Comparison of ENCODE assay signal across 29 cellular contexts in genomic region chr2:235889302-235889630, GRCh38.
"Had no signal": no experiment of that assay in that cellular context is flagged by ENCODE, and none has a peak within 500 bp of the region (broad histone marks: within the 10 kb centered on the region; RNA-seq: fewer than 3 reads in every experiment).

No MANE protein-coding gene starts in this region.

- DNase-seq: stimulated activated CD4-positive, alpha-beta T cell treated with anti-CD3 and anti-CD28 coated beads, Interleukin-2, amount 100 ng/mL, for 48 hours; stimulated activated CD4-positive, alpha-beta T cell treated with anti-CD3 and anti-CD28 coated beads, Interleukin-4, amount 100 ng/mL, for 1 hour; stimulated activated CD4-positive, alpha-beta T cell treated with anti-CD3 and anti-CD28 coated beads, Interleukin-4, amount 100 ng/mL, for 24 hours; stimulated activated CD4-positive, alpha-beta T cell treated with anti-CD3 and anti-CD28 coated beads, Interleukin-4, amount 100 ng/mL, for 4 hours; stimulated activated CD8-positive, alpha-beta memory T cell treated with anti-CD3 and anti-CD28 coated beads, Interleukin-4, amount 100 ng/mL, for 48 hours; stimulated activated naive B cell treated with anti-CD40 and anti-IgM and Interleukin-4, amounts not matched to agents 10 μg/mL and 1 μg/mL and 100 μg/mL, for 72 hours; stimulated activated naive CD4-positive, alpha-beta T cell; stimulated activated naive CD4-positive, alpha-beta T cell treated with Interleukin-2 at 50 U/mL for 16 hours; stimulated activated naive CD8-positive, alpha-beta T cell treated with anti-CD3 and anti-CD28 coated beads, Interleukin-15, amount 100 ng/mL, for 72 hours; stimulated activated naive CD8-positive, alpha-beta T cell treated with anti-CD3 and anti-CD28 coated beads, Interleukin-15, Interleukin-2, amounts not matched to agents 100 U/mL and 50 U/mL, for 24 hours; stomach; substantia nigra; testis; thyroid gland; tibial artery; transverse colon; trophoblast cell; upper lobe of left lung; upper lobe of right lung; uterus had no signal

- H3K4me1 Mint-ChIP-seq: stimulated activated effector memory CD8-positive, alpha-beta T cell treated with anti-CD3 and anti-CD28 coated beads, Interleukin-12 subunit alpha, Interleukin-12 subunit beta, amount 100 ng/mL, for 72 hours; stimulated activated memory B cell treated with anti-CD40 and anti-IgM and Interleukin-4, amounts not matched to agents 10 μg/mL and 1 μg/mL and 100 μg/mL, for 72 hours; stimulated activated naive B cell treated with anti-CD40 and anti-IgM and Interleukin-4, amounts not matched to agents 10 μg/mL and 1 μg/mL and 100 μg/mL, for 72 hours; stimulated activated naive CD8-positive, alpha-beta T cell treated with anti-CD3 and anti-CD28 coated beads, Interleukin-15, amount 100 ng/mL, for 72 hours had no signal

- H3K27me3 Mint-ChIP-seq: stimulated activated memory B cell treated with anti-CD40 and anti-IgM and Interleukin-4, amounts not matched to agents 10 μg/mL and 1 μg/mL and 100 μg/mL, for 72 hours; stimulated activated naive CD8-positive, alpha-beta T cell treated with anti-CD3 and anti-CD28 coated beads, Interleukin-15, amount 100 ng/mL, for 72 hours; stimulated activated naive CD8-positive, alpha-beta T cell treated with anti-CD3 and anti-CD28 coated beads, Interleukin-15, Interleukin-2, amounts not matched to agents 100 ng/mL and 50 ng/mL, for 24 hours; type B pancreatic cell had no signal

- H3K4me1 ChIP-seq: stomach, suprapubic skin, testis, thyroid gland, tibial artery, tibial nerve, transverse colon, upper lobe of left lung, upper lobe of right lung, uterus, vagina had no signal

- H3K27ac Mint-ChIP-seq: stimulated activated effector memory CD8-positive, alpha-beta T cell treated with anti-CD3 and anti-CD28 coated beads, Interleukin-12 subunit alpha, Interleukin-12 subunit beta, amount 100 ng/mL, for 72 hours; stimulated activated memory B cell treated with anti-CD40 and anti-IgM and Interleukin-4, amounts not matched to agents 10 μg/mL and 1 μg/mL and 100 μg/mL, for 72 hours; stimulated activated naive B cell treated with anti-CD40 and anti-IgM and Interleukin-4, amounts not matched to agents 10 μg/mL and 1 μg/mL and 100 μg/mL, for 72 hours; stimulated activated naive CD8-positive, alpha-beta T cell treated with anti-CD3 and anti-CD28 coated beads, Interleukin-15, amount 100 ng/mL, for 72 hours; stimulated activated naive CD8-positive, alpha-beta T cell treated with anti-CD3 and anti-CD28 coated beads, Interleukin-15, Interleukin-2, amounts not matched to agents 100 ng/mL and 50 ng/mL, for 24 hours; type B pancreatic cell had no signal

- H3K9me3 Mint-ChIP-seq: stimulated activated effector memory CD8-positive, alpha-beta T cell treated with anti-CD3 and anti-CD28 coated beads, Interleukin-12 subunit alpha, Interleukin-12 subunit beta, amount 100 ng/mL, for 72 hours; type B pancreatic cell had no signal

- H3K9me3 ChIP-seq: stomach, suprapubic skin, testis, thoracic aorta, thyroid gland, tibial artery, tibial nerve, transverse colon, upper lobe of left lung, upper lobe of right lung, uterus, vagina had no signal

- ATAC-seq: stimulated activated effector memory CD8-positive, alpha-beta T cell treated with anti-CD3 and anti-CD28 coated beads, Interleukin-12 subunit alpha, Interleukin-12 subunit beta, amount 100 ng/mL, for 72 hours; stimulated activated memory B cell treated with anti-CD40 and anti-IgM and Interleukin-4, amounts not matched to agents 10 μg/mL and 1 μg/mL and 100 μg/mL, for 72 hours; stimulated activated naive B cell treated with anti-CD40 and anti-IgM and Interleukin-4, amounts not matched to agents 10 μg/mL and 1 μg/mL and 100 μg/mL, for 72 hours; stimulated activated naive CD8-positive, alpha-beta T cell treated with anti-CD3 and anti-CD28 coated beads, Interleukin-15, amount 100 ng/mL, for 72 hours; stimulated activated naive CD8-positive, alpha-beta T cell treated with anti-CD3 and anti-CD28 coated beads, Interleukin-15, Interleukin-2, amounts not matched to agents 100 U/mL and 50 U/mL, for 24 hours; upper lobe of right lung had no signal

- H3K27ac ChIP-seq: stomach, suprapubic skin, testis, thoracic aorta, thyroid gland, tibial artery, tibial nerve, transverse colon, upper lobe of left lung, upper lobe of right lung, uterus, vagina had no signal

- H3K36me3 ChIP-seq: thyroid gland, transverse colon, upper lobe of right lung, uterus, vagina had no signal

- H3K4me3 ChIP-seq: stomach, suprapubic skin, testis, thoracic aorta, thyroid gland, tibial artery, tibial nerve, transverse colon, upper lobe of left lung, upper lobe of right lung, uterus, vagina had no signal

- FAIRE-seq: urothelium cell line had no signal

- H3K27me3 ChIP-seq: stomach, suprapubic skin, testis, thyroid gland, tibial artery, tibial nerve, transverse colon, upper lobe of left lung, upper lobe of right lung, uterus, vagina had no signal

- H3K4me3 Mint-ChIP-seq: stimulated activated effector memory CD8-positive, alpha-beta T cell treated with anti-CD3 and anti-CD28 coated beads, Interleukin-12 subunit alpha, Interleukin-12 subunit beta, amount 100 ng/mL, for 72 hours; stimulated activated memory B cell treated with anti-CD40 and anti-IgM and Interleukin-4, amounts not matched to agents 10 μg/mL and 1 μg/mL and 100 μg/mL, for 72 hours; stimulated activated naive B cell treated with anti-CD40 and anti-IgM and Interleukin-4, amounts not matched to agents 10 μg/mL and 1 μg/mL and 100 μg/mL, for 72 hours; stimulated activated naive CD8-positive, alpha-beta T cell treated with anti-CD3 and anti-CD28 coated beads, Interleukin-15, amount 100 ng/mL, for 72 hours; stimulated activated naive CD8-positive, alpha-beta T cell treated with anti-CD3 and anti-CD28 coated beads, Interleukin-15, Interleukin-2, amounts not matched to agents 100 ng/mL and 50 ng/mL, for 24 hours; type B pancreatic cell had no signal

- H3K36me3 Mint-ChIP-seq: stimulated activated memory B cell treated with anti-CD40 and anti-IgM and Interleukin-4, amounts not matched to agents 10 μg/mL and 1 μg/mL and 100 μg/mL, for 72 hours; stimulated activated naive B cell treated with anti-CD40 and anti-IgM and Interleukin-4, amounts not matched to agents 10 μg/mL and 1 μg/mL and 100 μg/mL, for 72 hours had no signal
